In the genomic region with DNA sequence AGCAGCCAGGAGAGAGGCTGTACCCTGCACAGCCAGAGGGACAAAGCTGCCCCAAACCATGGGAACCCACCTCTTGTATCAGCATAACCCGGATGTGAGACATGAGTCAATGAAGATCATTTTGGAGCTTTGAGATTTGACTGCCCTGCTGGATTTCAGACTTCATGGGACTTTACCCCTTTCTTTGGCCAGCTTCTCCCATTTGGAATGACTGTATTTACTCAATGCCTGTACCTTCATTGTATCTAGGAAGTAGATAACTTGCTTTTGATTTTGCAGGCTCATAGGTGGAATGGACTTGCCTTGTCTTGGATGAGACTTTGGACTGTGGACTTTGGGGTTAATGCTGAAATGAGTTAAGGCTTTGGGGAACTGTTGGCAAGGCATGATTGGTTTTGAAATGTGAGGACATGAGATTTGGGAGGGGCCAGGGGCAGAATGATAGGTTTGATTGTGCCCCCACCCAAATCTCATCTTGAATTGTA, we compare ENCODE assay signal across 28 cellular contexts.
"Had no signal": no experiment of that assay in that cellular context is flagged by ENCODE, and none has a peak within 500 bp of the region (broad histone marks: within the 10 kb centered on the region; RNA-seq: fewer than 3 reads in every experiment).

No MANE protein-coding gene starts in this region.

- H3K4me3 ChIP-seq: ovary, psoas muscle, skin epidermis, smooth muscle cell, spleen, suprapubic skin, testis, tibial artery, transverse colon, upper lobe of right lung, uterus had no signal

- H3K4me2 ChIP-seq: smooth muscle cell had no signal

- H3K36me3 ChIP-seq: ovary, spleen, suprapubic skin, tibial artery, transverse colon, upper lobe of right lung, uterus had no signal

- ATAC-seq: naive thymus-derived CD4-positive, alpha-beta T cell; natural killer cell; psoas muscle; right cardiac atrium; sciatic nerve; stimulated activated memory B cell treated with anti-CD40 and anti-IgM and Interleukin-4, amounts not matched to agents 10 μg/mL and 1 μg/mL and 100 μg/mL, for 72 hours; stimulated activated naive CD8-positive, alpha-beta T cell treated with anti-CD3 and anti-CD28 coated beads, Interleukin-15, amount 100 ng/mL, for 72 hours; stimulated activated naive CD8-positive, alpha-beta T cell treated with anti-CD3 and anti-CD28 coated beads, Interleukin-15, Interleukin-2, amounts not matched to agents 100 U/mL and 50 U/mL, for 24 hours; upper lobe of right lung had no signal

- H3K9ac ChIP-seq: parathyroid adenoma had no signal

- H3K4me1 ChIP-seq: parathyroid adenoma, psoas muscle, spleen, suprapubic skin, testis, tibial artery, transverse colon, upper lobe of right lung, uterus had no signal

- H3K79me2 ChIP-seq: parathyroid adenoma had no signal

- H3K27ac ChIP-seq: ovary, parathyroid adenoma, psoas muscle, skin epidermis, spleen, suprapubic skin, testis, tibial artery, transverse colon, upper lobe of right lung, uterus had no signal

- DNase-seq: naive thymus-derived CD4-positive, alpha-beta T cell; natural killer cell; occipital lobe; ovary; posterior cingulate gyrus; psoas muscle; right cardiac atrium; spleen; stimulated activated CD4-positive, alpha-beta T cell treated with anti-CD3 and anti-CD28 coated beads, Interleukin-12 subunit alpha, Interleukin-12 subunit beta, amount 100 ng/mL, for 4 hours; stimulated activated CD4-positive, alpha-beta T cell treated with anti-CD3 and anti-CD28 coated beads, Interleukin-1b, Interleukin-23, amount 100 ng/mL, for 48 hours; stimulated activated CD4-positive, alpha-beta T cell treated with anti-CD3 and anti-CD28 coated beads, Interleukin-4, amount 100 ng/mL, for 1 hour; stimulated activated CD4-positive, alpha-beta T cell treated with anti-CD3 and anti-CD28 coated beads, Interleukin-4, amount 100 ng/mL, for 4 hours; stimulated activated CD8-positive, alpha-beta memory T cell treated with anti-CD3 and anti-CD28 coated beads, Interleukin-4, amount 100 ng/mL, for 48 hours; stimulated activated naive CD4-positive, alpha-beta T cell; stimulated activated naive CD8-positive, alpha-beta T cell treated with anti-CD3 and anti-CD28 coated beads, Interleukin-15, amount 100 ng/mL, for 72 hours; stimulated activated naive CD8-positive, alpha-beta T cell treated with anti-CD3 and anti-CD28 coated beads, Interleukin-15, Interleukin-2, amounts not matched to agents 100 U/mL and 50 U/mL, for 24 hours; substantia nigra; testis; tibial artery; transverse colon; upper lobe of right lung; uterus had no signal

- H3K27me3 ChIP-seq: ovary, spleen, suprapubic skin, testis, tibial artery, transverse colon, upper lobe of right lung, uterus had no signal

- H3K9me3 ChIP-seq: ovary, psoas muscle, suprapubic skin, testis, tibial artery, transverse colon, upper lobe of right lung, uterus had no signal

- H2AFZ ChIP-seq: parathyroid adenoma had no signal
